ENCODE assay signal across 28 cellular contexts in the genomic region with DNA sequence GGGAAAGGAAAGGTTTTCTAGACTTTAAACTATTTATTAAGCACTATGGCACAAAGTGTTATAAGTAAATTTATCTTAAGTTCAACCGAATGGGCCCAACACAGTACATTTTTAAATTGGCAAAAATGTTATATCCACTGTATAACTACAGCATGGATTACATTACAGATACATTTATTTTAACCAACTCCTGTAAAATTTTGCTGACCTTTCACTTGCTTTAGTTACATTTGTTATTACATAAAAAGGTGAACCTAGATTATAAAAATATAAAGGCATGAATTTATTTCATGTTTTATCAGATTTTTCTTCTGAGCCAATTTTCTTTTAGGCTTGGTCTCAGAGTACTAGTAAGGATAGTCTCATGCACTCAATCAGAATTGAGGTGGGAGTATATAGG.
"Had no signal": no experiment of that assay in that cellular context is flagged by ENCODE, and none has a peak within 500 bp of the region (broad histone marks: within the 10 kb centered on the region; RNA-seq: fewer than 3 reads in every experiment).

No MANE protein-coding gene starts in this region.

- H3K27me3 ChIP-seq: colonic mucosa, dorsolateral prefrontal cortex, esophagus squamous epithelium, foreskin keratinocyte, gastrocnemius medialis, gastroesophageal sphincter, heart left ventricle, heart right ventricle, hepatocyte had no signal

- H3K4me3 ChIP-seq: colonic mucosa, coronary artery, dorsolateral prefrontal cortex, esophagus muscularis mucosa, esophagus squamous epithelium, gastrocnemius medialis, gastroesophageal sphincter, heart left ventricle, heart right ventricle, hepatocyte had no signal

- H3K36me3 ChIP-seq: colonic mucosa, esophagus muscularis mucosa, esophagus squamous epithelium, gastrocnemius medialis, gastroesophageal sphincter, heart left ventricle, heart right ventricle had no signal

- FAIRE-seq: colon, endometrium, endothelial cell of umbilical vein, frontal cortex had no signal

- H3K9me3 ChIP-seq: colonic mucosa, esophagus muscularis mucosa, esophagus squamous epithelium, gastrocnemius medialis, gastroesophageal sphincter, heart left ventricle, heart right ventricle had no signal

- H3K79me2 ChIP-seq: hepatocyte had no signal

- H3K4me1 ChIP-seq: colonic mucosa, esophagus muscularis mucosa, gastrocnemius medialis, gastroesophageal sphincter, heart left ventricle, heart right ventricle had no signal

- H2AFZ ChIP-seq: hepatocyte had no signal

- H3K27ac ChIP-seq: colonic mucosa, coronary artery, dorsolateral prefrontal cortex, epithelial cell of prostate, esophagus muscularis mucosa, esophagus squamous epithelium, foreskin keratinocyte, gastrocnemius medialis, gastroesophageal sphincter, heart left ventricle, heart right ventricle, hepatocyte had no signal

- H3K4me2 ChIP-seq: hepatocyte had no signal

- ATAC-seq: effector memory CD8-positive, alpha-beta T cell; esophagus mucosa; foreskin keratinocyte; gastrocnemius medialis; gastroesophageal sphincter; heart left ventricle; heart right ventricle had no signal

- DNase-seq: colonic mucosa; cortex of kidney; dermis blood vessel endothelial cell; dorsolateral prefrontal cortex; effector CD4-positive, alpha-beta T cell; effector CD8-positive, alpha-beta T cell; effector memory CD4-positive, alpha-beta T cell; effector memory CD8-positive, alpha-beta T cell; endodermal cell; esophagus squamous epithelium; foreskin fibroblast; foreskin keratinocyte; foreskin melanocyte; gastrocnemius medialis; glutamatergic neuron; head of caudate nucleus; heart left ventricle; heart right ventricle had no signal
